8 cellular contexts compared by ENCODE assay signal in genomic region chr22:41021039-41021654, GRCh38.
DNase-seq lines count a peak whose midpoint lies in the region; ATAC-seq and TF ChIP-seq lines count a peak whose summit lies in the region.

No MANE protein-coding gene starts in this region.

- WGBS in adrenal gland, 4 donors: 38 to 58% (median 42%) methylated on average over 16 to 20 of the region's 20 CpGs

- H3K9me3 Mint-ChIP-seq in stimulated activated naive CD8-positive, alpha-beta T cell treated with anti-CD3 and anti-CD28 coated beads, Interleukin-15, Interleukin-2, amounts not matched to agents 100 ng/mL and 50 ng/mL, for 24 hours: no peaks in the 10 kb centered on the region

- H3K27me3 Mint-ChIP-seq in stimulated activated naive CD8-positive, alpha-beta T cell treated with anti-CD3 and anti-CD28 coated beads, Interleukin-15, Interleukin-2, amounts not matched to agents 100 ng/mL and 50 ng/mL, for 24 hours: peaks cover 6% of the 10 kb centered on the region

- H3K27ac Mint-ChIP-seq in stimulated activated naive CD8-positive, alpha-beta T cell treated with anti-CD3 and anti-CD28 coated beads, Interleukin-15, Interleukin-2, amounts not matched to agents 100 ng/mL and 50 ng/mL, for 24 hours: peak overlapping the region; percentile 63

- H3K27me3 ChIP-seq in adrenal gland: no peaks in the 10 kb centered on the region

- CTCF ChIA-PET in AG04449 (lab: Yijun Ruan, JAX): interaction anchor here (1.0 kb wide), 1 partner anchor 106 kb away, joined by 3 read pairs; no protein-coding TSS in a partner anchor

- no peaks in the 10 kb centered on the region for H3K36me3 ChIP-seq in adrenal gland (replicated peaks in 1 of 2)

- peak overlapping the region; percentile 92 for H3K4me3 Mint-ChIP-seq in stimulated activated naive CD8-positive, alpha-beta T cell treated with anti-CD3 and anti-CD28 coated beads, Interleukin-15, Interleukin-2, amounts not matched to agents 100 ng/mL and 50 ng/mL, for 24 hours

- H3K4me1 Mint-ChIP-seq in stimulated activated naive CD8-positive, alpha-beta T cell treated with anti-CD3 and anti-CD28 coated beads, Interleukin-15, Interleukin-2, amounts not matched to agents 100 ng/mL and 50 ng/mL, for 24 hours (ENCODE audit: low read depth): peaks cover 22% of the 10 kb centered on the region

- TF ChIP-seq POLR2A in adrenal gland (IDR thresholded peaks at IDR 0.05): no peak

- H3K4me3 ChIP-seq in AG04449 (ENCODE audit: low read depth, low read length) (peak overlapping the region; percentile 63), adrenal gland (peak overlapping the region; percentile 44 to 78 (median 64))

- POLR2A ChIA-PET in AG04449 (lab: Yijun Ruan, JAX): interaction anchor here (0.6 to 1.1 kb wide), 3 partner anchors 11 to 84 kb away, joined by 3 to 4 read pairs (median 3); no protein-coding TSS in a partner anchor

- peaks cover 8 to 14% of the 10 kb centered on the region in 2 donors for H3K4me1 ChIP-seq in adrenal gland (replicated peaks in 1 of 2)

- DNase-seq in AG04449 (ENCODE audit: low read depth, low spot score): no peak
- DNase-seq in adrenal gland: peak in 5 of 7 donors; percentile 13 to 54 (median 27)
- peak; percentile 60 for DNase-seq in islet precursor cell
- no peak for DNase-seq in midbrain (lab: John Stamatoyannopoulos, UW)

- H3K9me3 ChIP-seq in adrenal gland (replicated peaks in 1 of 3): no peaks in the 10 kb centered on the region

- intact Hi-C loops in adrenal gland (cut with DNase I): loop anchor here in 1 of 2 donors (5.0 kb wide), 1 partner anchor 71 kb away; the partner anchor contains the start of gene EP300

- ATAC-seq in HG03439 (IDR thresholded peaks at IDR 0.05; ENCODE audit: unreplicated experiment) (peak; percentile 10), GM19452 (IDR thresholded peaks at IDR 0.05; ENCODE audit: unreplicated experiment) (no peak), GM21825 (IDR thresholded peaks at IDR 0.05; ENCODE audit: unreplicated experiment) (no peak)

- peak overlapping the region; percentile 85 to 99 (median 98) for H3K27ac ChIP-seq in adrenal gland

- TF ChIP-seq CTCF in AG04449 (IDR thresholded peaks at IDR 0.05; ENCODE audit: insufficient read depth, low read length, missing control alignments) (no peak), adrenal gland (IDR thresholded peaks at IDR 0.05) (no peak)

- no peaks in the 10 kb centered on the region for H3K36me3 Mint-ChIP-seq in stimulated activated naive CD8-positive, alpha-beta T cell treated with anti-CD3 and anti-CD28 coated beads, Interleukin-15, Interleukin-2, amounts not matched to agents 100 ng/mL and 50 ng/mL, for 24 hours (ENCODE audit: low read depth)

Comparison
In these comparisons a context has a peak if more than half of its experiments do, and no peak if none do; other contexts are left out.
1. DNase-seq: peak in adrenal gland (5 of 7) and islet precursor cell (single experiment); none in AG04449 (single experiment) and midbrain (single experiment).